In the genomic region with DNA sequence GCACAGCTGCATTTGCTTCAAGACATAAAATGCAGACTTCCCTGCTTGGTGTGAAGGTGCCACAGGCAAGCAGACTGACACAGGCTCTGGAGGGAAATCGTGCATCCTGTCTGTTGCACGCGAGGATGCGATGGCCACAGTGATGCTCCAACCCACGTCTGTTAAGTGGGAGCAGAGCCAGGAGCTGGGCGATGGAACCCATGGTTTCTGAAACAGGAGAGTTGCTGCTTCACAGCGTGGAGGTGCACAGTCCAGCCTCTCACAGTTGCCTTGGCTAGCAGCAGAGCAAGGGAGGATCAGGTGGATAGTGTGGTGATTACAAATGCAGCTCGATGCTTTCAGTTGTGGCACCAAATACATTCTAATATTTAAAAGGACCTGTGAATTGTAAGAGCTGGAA, we compare ENCODE assay signal across 20 cellular contexts.
DNase-seq lines count a peak whose midpoint lies in the region; ATAC-seq and TF ChIP-seq lines count a peak whose summit lies in the region.
"Had no signal": no experiment of that assay in that cellular context is flagged by ENCODE, and none has a peak within 500 bp of the region (broad histone marks: within the 10 kb centered on the region; RNA-seq: fewer than 3 reads in every experiment).

No MANE protein-coding gene starts in this region.

- in situ Hi-C loops in Panc1 (cut with HindIII; ENCODE audit: low pct_unique_long_range_greater_than_20kb, low sequenced_read_pairs), result no loop called here

- peaks cover 4% of the 10 kb centered on the region for H3K4me1 Mint-ChIP-seq in activated CD8-positive, alpha-beta T cell treated with anti-CD3 and anti-CD28 coated beads, Interleukin-2, amount 10 ng/mL, durations not matched to agents 7 days and 5 days (ENCODE audit: low read depth)
- no peaks in the 10 kb centered on the region for H3K4me1 Mint-ChIP-seq in activated CD8-positive, alpha-beta T cell treated with anti-CD3 and anti-CD28 coated beads for 36 hours (ENCODE audit: low read depth)
- H3K4me1 Mint-ChIP-seq: B cell had no signal

- no peak for ATAC-seq in activated CD8-positive, alpha-beta T cell treated with anti-CD3 and anti-CD28 coated beads, Interleukin-2, amount 10 ng/mL, durations not matched to agents 7 days and 5 days
- ATAC-seq in activated CD8-positive, alpha-beta T cell treated with anti-CD3 and anti-CD28 coated beads for 36 hours, result no peak
- ATAC-seq in Panc1, result peak; percentile 60
- ATAC-seq in HG03439 (IDR thresholded peaks at IDR 0.05; ENCODE audit: unreplicated experiment), result no peak
- ATAC-seq in HG03520 (IDR thresholded peaks at IDR 0.05; ENCODE audit: unreplicated experiment), result no peak
- ATAC-seq: SK-N-SH treated with all-trans-retinoic acid at 6 μM for 48 hours, T-cell had no signal

- BruUV-seq in Panc1 (replicated peaks; lab: Mats Ljungman, UMichigan), result no TSS peak

- H3K9me3 ChIP-seq in Panc1 (ENCODE audit: control insufficient read depth, insufficient read depth, low read depth, low read length), result peaks cover 8% of the 10 kb centered on the region; the same call in 1 of the 2 replicates

- H3K4me3 Mint-ChIP-seq in activated CD8-positive, alpha-beta T cell treated with anti-CD3 and anti-CD28 coated beads, Interleukin-2, amount 10 ng/mL, durations not matched to agents 7 days and 5 days, result no peak overlapping the region
- no peak overlapping the region for H3K4me3 Mint-ChIP-seq in activated CD8-positive, alpha-beta T cell treated with anti-CD3 and anti-CD28 coated beads for 36 hours
- H3K4me3 Mint-ChIP-seq: B cell, T-cell had no signal

- peaks cover 3% of the 10 kb centered on the region for H3K36me3 Mint-ChIP-seq in activated CD8-positive, alpha-beta T cell treated with anti-CD3 and anti-CD28 coated beads, Interleukin-2, amount 10 ng/mL, durations not matched to agents 7 days and 5 days (ENCODE audit: low read depth)
- H3K36me3 Mint-ChIP-seq in activated CD8-positive, alpha-beta T cell treated with anti-CD3 and anti-CD28 coated beads for 36 hours (ENCODE audit: low read depth), result peaks cover 4% of the 10 kb centered on the region

- POLR2A ChIA-PET in activated CD8-positive, alpha-beta T cell treated with anti-CD3 and anti-CD28 coated beads, Interleukin-2, amount 10 ng/mL, durations not matched to agents 7 days and 5 days (lab: Charles Lee), result no interaction called here
- POLR2A ChIA-PET in activated CD8-positive, alpha-beta T cell treated with anti-CD3 and anti-CD28 coated beads for 36 hours (lab: Charles Lee), result no interaction called here
- POLR2A ChIA-PET in Panc1 (lab: Charles Lee), result no interaction called here

- intact Hi-C loops in activated CD8-positive, alpha-beta T cell treated with anti-CD3 and anti-CD28 coated beads for 36 hours (cut with micrococcal nuclease), result no loop called here
- intact Hi-C loops in Panc1 (cut with micrococcal nuclease; ENCODE audit: unreplicated experiment) (no loop called here), dorsolateral prefrontal cortex (cut with DNase I) (loop anchor here (2.0 to 10.0 kb wide), 3 partner anchors 570 to 723 kb away; no protein-coding TSS in a partner anchor)

- TF ChIP-seq CTCF in activated CD8-positive, alpha-beta T cell treated with anti-CD3 and anti-CD28 coated beads for 36 hours (IDR thresholded peaks at IDR 0.05), result no peak
- TF ChIP-seq CTCF in Panc1 (IDR thresholded peaks at IDR 0.05) (no peak), dorsolateral prefrontal cortex (IDR thresholded peaks at IDR 0.05 in 54 of 56, conservative IDR thresholded peaks at IDR 0.05 in 2 of 56; ENCODE audit: low read depth in 1 of 56, partially characterized antibody in 56 of 56) (no peak)

- CTCF ChIA-PET in activated CD8-positive, alpha-beta T cell treated with anti-CD3 and anti-CD28 coated beads, Interleukin-2, amount 10 ng/mL, durations not matched to agents 7 days and 5 days (lab: Charles Lee), result interaction anchor here (0.9 to 1.3 kb wide), 3 partner anchors 14 to 925 kb away, joined by 3 to 4 read pairs (median 3); no protein-coding TSS in a partner anchor
- CTCF ChIA-PET in activated CD8-positive, alpha-beta T cell treated with anti-CD3 and anti-CD28 coated beads for 36 hours (lab: Charles Lee), result interaction anchor here (1.0 to 1.7 kb wide), 4 partner anchors 8 to 933 kb away, joined by 3 to 5 read pairs (median 4); no protein-coding TSS in a partner anchor
- CTCF ChIA-PET in Panc1 (lab: Charles Lee), result interaction anchor here (0.6 kb wide), 2 partner anchors 18 to 49 kb away, joined by 3 read pairs; no protein-coding TSS in a partner anchor

- H3K4me1 ChIP-seq in Panc1 (ENCODE audit: control insufficient read depth, insufficient read depth, low read length), result no peaks in the 10 kb centered on the region; the same call in 1 of the 2 replicates

- peak; percentile 13 for DNase-seq in activated CD8-positive, alpha-beta T cell treated with anti-CD3 and anti-CD28 coated beads, Interleukin-2, amount 10 ng/mL, durations not matched to agents 7 days and 5 days
- no peak for DNase-seq in activated CD8-positive, alpha-beta T cell treated with anti-CD3 and anti-CD28 coated beads for 36 hours
- DNase-seq in Panc1 (ENCODE audit: low read depth, low spot score) (no peak), dorsolateral prefrontal cortex (peak in 6 of 10 donors; percentile 34 to 63 (median 48)), GF-D8 (lab: John Stamatoyannopoulos, UW) (no peak)
- DNase-seq: GDM1, KBM-7, MM.1S, NCI-H1048, NCI-H1417 treated with DMSO at 0.1 percent for 48 hours, NCI-H187, NCI-H2107, NCI-H446 treated with DMSO at 0.1 percent for 48 hours, NCI-H526 treated with DMSO at 0.1 percent for 48 hours, T-cell had no signal

- peaks cover 20% of the 10 kb centered on the region for H3K27me3 Mint-ChIP-seq in activated CD8-positive, alpha-beta T cell treated with anti-CD3 and anti-CD28 coated beads, Interleukin-2, amount 10 ng/mL, durations not matched to agents 7 days and 5 days (ENCODE audit: low read depth)
- peaks cover 11% of the 10 kb centered on the region for H3K27me3 Mint-ChIP-seq in activated CD8-positive, alpha-beta T cell treated with anti-CD3 and anti-CD28 coated beads for 36 hours

- H3K27ac Mint-ChIP-seq in activated CD8-positive, alpha-beta T cell treated with anti-CD3 and anti-CD28 coated beads, Interleukin-2, amount 10 ng/mL, durations not matched to agents 7 days and 5 days, result no peak overlapping the region
- no peak overlapping the region for H3K27ac Mint-ChIP-seq in activated CD8-positive, alpha-beta T cell treated with anti-CD3 and anti-CD28 coated beads for 36 hours
- H3K27ac Mint-ChIP-seq: B cell, T-cell had no signal

- H3K4me3 ChIP-seq in Panc1 (ENCODE audit: low read depth in 2 of 2, low read length in 2 of 2), result no peak overlapping the region
- H3K4me3 ChIP-seq in dorsolateral prefrontal cortex, result peak overlapping the region in 1 of 59 donors; percentile 4

- no peaks in the 10 kb centered on the region for H3K9me3 Mint-ChIP-seq in activated CD8-positive, alpha-beta T cell treated with anti-CD3 and anti-CD28 coated beads, Interleukin-2, amount 10 ng/mL, durations not matched to agents 7 days and 5 days (ENCODE audit: insufficient read depth)
- H3K9me3 Mint-ChIP-seq in activated CD8-positive, alpha-beta T cell treated with anti-CD3 and anti-CD28 coated beads for 36 hours, result peaks cover 12% of the 10 kb centered on the region

- H3K27ac ChIP-seq in Panc1 (ENCODE audit: low read length), result no peak overlapping the region
- peak overlapping the region in 31 of 59 donors; percentile 2 to 76 (median 40) for H3K27ac ChIP-seq in dorsolateral prefrontal cortex
- H3K27ac ChIP-seq: HL-60 had no signal

- H3K27me3 ChIP-seq in Panc1 (ENCODE audit: control insufficient read depth, insufficient read depth, low read length) (no peaks in the 10 kb centered on the region), dorsolateral prefrontal cortex (peaks cover 0 to 8% (median 0%) of the 10 kb centered on the region in 45 donors)

- H3K36me3 ChIP-seq in Panc1 (ENCODE audit: control insufficient read depth, insufficient read depth, low read length), result no peaks in the 10 kb centered on the region

Comparison
In these comparisons a context has a peak if more than half of its experiments do, and no peak if none do; other contexts are left out.
1. DNase-seq: peak in activated CD8-positive, alpha-beta T cell treated with anti-CD3 and anti-CD28 coated beads, Interleukin-2, amount 10 ng/mL, durations not matched to agents 7 days and 5 days (single experiment) and dorsolateral prefrontal cortex (6 of 10); none in activated CD8-positive, alpha-beta T cell treated with anti-CD3 and anti-CD28 coated beads for 36 hours (single experiment), Panc1 (single experiment) and GF-D8 (single experiment).
2. intact Hi-C loops: an anchor here in dorsolateral prefrontal cortex (2.0 to 10.0 kb wide); none called in activated CD8-positive, alpha-beta T cell treated with anti-CD3 and anti-CD28 coated beads for 36 hours and Panc1.